In the genomic region with DNA sequence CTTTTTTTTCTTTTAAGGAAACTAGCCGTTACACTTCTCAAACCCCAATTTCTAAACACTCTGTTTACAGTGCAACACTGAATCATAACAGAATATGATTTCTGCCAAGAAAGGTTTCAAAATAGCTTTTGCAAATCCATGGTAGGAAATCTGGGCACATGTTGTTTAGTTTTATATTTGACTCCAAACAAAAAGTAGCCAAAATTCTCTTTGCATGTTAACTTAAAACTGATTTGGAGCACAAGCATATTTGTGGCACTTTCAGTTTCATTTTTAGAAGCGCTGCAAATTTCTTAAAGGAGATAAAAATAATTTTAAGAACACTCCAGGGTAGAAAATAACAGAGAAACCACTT, we compare ENCODE assay signal across 8 cellular contexts.
DNase-seq lines count a peak whose midpoint lies in the region; ATAC-seq and TF ChIP-seq lines count a peak whose summit lies in the region.

No MANE protein-coding gene starts in this region.

- intact Hi-C loops in HCT116 (cut with micrococcal nuclease): no loop called here
- intact Hi-C loops in testis (cut with DNase I; ENCODE audit: low total_unique reads): no loop called here

- H4K8ac ChIP-seq in trophoblast cell (ENCODE audit: low read depth, low read length): no peak overlapping the region

- ATAC-seq in HCT116 (no peak), GM18861 (IDR thresholded peaks at IDR 0.05; ENCODE audit: unreplicated experiment) (no peak)
- no peak for ATAC-seq in activated CD8-positive, alpha-beta T cell treated with anti-CD3 and anti-CD28 coated beads, Interleukin-2, amount 10 ng/mL, durations not matched to agents 7 days and 5 days

- DNase-seq in HCT116 (ENCODE audit: low read depth, low spot score) (no peak), hepatocyte (ENCODE audit: low spot score) (no peak), testis (no peak), trophoblast cell (no peak), type B pancreatic cell (ENCODE audit: extremely low spot score, unreplicated experiment) (no peak)
- DNase-seq in activated CD8-positive, alpha-beta T cell treated with anti-CD3 and anti-CD28 coated beads, Interleukin-2, amount 10 ng/mL, durations not matched to agents 7 days and 5 days: no peak

- peaks cover 33% of the 10 kb centered on the region for H3K4me1 Mint-ChIP-seq in activated CD8-positive, alpha-beta T cell treated with anti-CD3 and anti-CD28 coated beads, Interleukin-2, amount 10 ng/mL, durations not matched to agents 7 days and 5 days (ENCODE audit: low read depth)
- peaks cover 5% of the 10 kb centered on the region for H3K4me1 Mint-ChIP-seq in type B pancreatic cell (ENCODE audit: unreplicated experiment)

- no peak for TF ChIP-seq CTCF in HCT116 (IDR thresholded peaks at IDR 0.05 in 2 of 3, conservative IDR thresholded peaks at IDR 0.05 in 1 of 3; ENCODE audit: borderline replicate concordance in 1 of 3, insufficient read depth in 1 of 3, low read depth in 2 of 3, low read length in 2 of 3)
- no peak for TF ChIP-seq CTCF in hepatocyte (IDR thresholded peaks at IDR 0.05; ENCODE audit: poor library complexity)
- TF ChIP-seq CTCF in testis (IDR thresholded peaks at IDR 0.05): no peak
- TF ChIP-seq CTCF in type B pancreatic cell (conservative IDR thresholded peaks at IDR 0.05): no peak

- peak overlapping the region; percentile 95 for H3K4me2 ChIP-seq in BLaER1
- no peak overlapping the region; the same call in 1 of the 2 replicates for H3K4me2 ChIP-seq in HCT116 (ENCODE audit: low read length)
- peak overlapping the region; percentile 66 for H3K4me2 ChIP-seq in hepatocyte
- no peak overlapping the region for H3K4me2 ChIP-seq in trophoblast cell (ENCODE audit: low read length)

- H3K27me3 ChIP-seq in BLaER1 (no peaks in the 10 kb centered on the region), HCT116 (ENCODE audit: insufficient read depth, low read length) (no peaks in the 10 kb centered on the region), hepatocyte (no peaks in the 10 kb centered on the region), testis (no peaks in the 10 kb centered on the region), trophoblast cell (ENCODE audit: insufficient read depth, low read length) (no peaks in the 10 kb centered on the region)

- H3K27me3 Mint-ChIP-seq in activated CD8-positive, alpha-beta T cell treated with anti-CD3 and anti-CD28 coated beads, Interleukin-2, amount 10 ng/mL, durations not matched to agents 7 days and 5 days (ENCODE audit: low read depth): no peaks in the 10 kb centered on the region
- no peaks in the 10 kb centered on the region for H3K27me3 Mint-ChIP-seq in type B pancreatic cell

- H3K9me2 ChIP-seq in HCT116 (ENCODE audit: insufficient read depth): no peaks in the 10 kb centered on the region
- H3K9me2 ChIP-seq in hepatocyte (replicated peaks; ENCODE audit: insufficient read depth): no peaks in the 10 kb centered on the region

- H3K36me3 ChIP-seq in BLaER1: no peaks in the 10 kb centered on the region
- H3K36me3 ChIP-seq in HCT116 (ENCODE audit: control insufficient read depth in 1 of 2, insufficient read depth in 2 of 2, low read length in 2 of 2): no peaks in the 10 kb centered on the region
- no peaks in the 10 kb centered on the region for H3K36me3 ChIP-seq in hepatocyte (replicated peaks; ENCODE audit: insufficient read depth, low read depth)
- no peaks in the 10 kb centered on the region for H3K36me3 ChIP-seq in testis (ENCODE audit: low read depth, missing control alignments)
- no peaks in the 10 kb centered on the region for H3K36me3 ChIP-seq in trophoblast cell (ENCODE audit: control insufficient read depth in 1 of 2, insufficient read depth in 2 of 2, low read length in 2 of 2)

- TF ChIP-seq POLR2A in HCT116 (IDR thresholded peaks at IDR 0.05; ENCODE audit: borderline replicate concordance, extremely low read depth, insufficient read depth, insufficient read length): no peak
- TF ChIP-seq POLR2A in testis (IDR thresholded peaks at IDR 0.05): no peak

- CTCF ChIA-PET in HCT116 (lab: Charles Lee): no interaction called here
- CTCF ChIA-PET in activated CD8-positive, alpha-beta T cell treated with anti-CD3 and anti-CD28 coated beads, Interleukin-2, amount 10 ng/mL, durations not matched to agents 7 days and 5 days (lab: Charles Lee): interaction anchor here (0.7 to 2.1 kb wide), 18 partner anchors 11 to 888 kb away, joined by 3 to 7 read pairs (median 4); partner anchors contain the start of gene CARMIL1

- no peak overlapping the region for H4K12ac ChIP-seq in trophoblast cell (ENCODE audit: low read depth, low read length)

- RAD21 ChIA-PET in HCT116 (lab: Charles Lee; ENCODE audit: low non-redundant PET in 1 of 2, low total read pairs in 2 of 2, uncharacterized antibody in 2 of 2, unreplicated experiment in 2 of 2): no interaction called here

- H3K9me3 Mint-ChIP-seq in activated CD8-positive, alpha-beta T cell treated with anti-CD3 and anti-CD28 coated beads, Interleukin-2, amount 10 ng/mL, durations not matched to agents 7 days and 5 days (ENCODE audit: insufficient read depth): peaks cover 8% of the 10 kb centered on the region
- H3K9me3 Mint-ChIP-seq in type B pancreatic cell: peaks cover 9% of the 10 kb centered on the region

- no peak overlapping the region for H3K4ac ChIP-seq in trophoblast cell (ENCODE audit: low read depth, low read length)

- no peak overlapping the region for H2BK120ac ChIP-seq in trophoblast cell (ENCODE audit: insufficient read depth, low read length, poor library complexity)

- POLR2A ChIA-PET in HCT116 (lab: Charles Lee): no interaction called here
- POLR2A ChIA-PET in activated CD8-positive, alpha-beta T cell treated with anti-CD3 and anti-CD28 coated beads, Interleukin-2, amount 10 ng/mL, durations not matched to agents 7 days and 5 days (lab: Charles Lee): interaction anchor here (0.7 to 2.6 kb wide), 19 partner anchors 9 to 1994 kb away, joined by 3 to 24 read pairs (median 4); a partner anchor contains a TSS

- BruUV-seq in HCT116 (replicated peaks; lab: Mats Ljungman, UMichigan): no TSS peak

- H4K20me1 ChIP-seq in BLaER1 (no peaks in the 10 kb centered on the region), HCT116 (ENCODE audit: insufficient read depth) (no peaks in the 10 kb centered on the region), hepatocyte (ENCODE audit: insufficient read depth, poor library complexity, severe bottlenecking) (no peaks in the 10 kb centered on the region)

- no peak overlapping the region for H2BK12ac ChIP-seq in trophoblast cell (ENCODE audit: low read length)

- peak overlapping the region; percentile 80 for H3K27ac ChIP-seq in BLaER1
- no peak overlapping the region for H3K27ac ChIP-seq in HCT116 (ENCODE audit: low read depth, low read length)
- peak overlapping the region; percentile 56 for H3K27ac ChIP-seq in hepatocyte
- H3K27ac ChIP-seq in testis: peak overlapping the region; percentile 74 to 85
- H3K27ac ChIP-seq in trophoblast cell (ENCODE audit: low read depth, low read length): no peak overlapping the region

- H3K4me3 ChIP-seq in BLaER1 (peak overlapping the region; percentile 67), HCT116 (replicated peaks in 1 of 2; ENCODE audit: low read depth in 1 of 2, low read length in 2 of 2) (no peak overlapping the region), hepatocyte (peak overlapping the region; percentile 37), testis (peak overlapping the region; percentile 29 to 46), trophoblast cell (ENCODE audit: low read depth, low read length) (no peak overlapping the region)

- H3K9me3 ChIP-seq in BLaER1 (peaks cover 39% of the 10 kb centered on the region), HCT116 (ENCODE audit: control insufficient read depth in 1 of 2, insufficient read depth in 1 of 2, low read depth in 1 of 2, low read length in 2 of 2) (no peaks in the 10 kb centered on the region), hepatocyte (ENCODE audit: low read depth) (peaks cover 5% of the 10 kb centered on the region), testis (no peaks in the 10 kb centered on the region), trophoblast cell (ENCODE audit: insufficient read depth, low read depth, low read length) (no peaks in the 10 kb centered on the region)

- H3K27ac Mint-ChIP-seq in activated CD8-positive, alpha-beta T cell treated with anti-CD3 and anti-CD28 coated beads, Interleukin-2, amount 10 ng/mL, durations not matched to agents 7 days and 5 days: peak overlapping the region; percentile 95
- H3K27ac Mint-ChIP-seq in type B pancreatic cell: no peak overlapping the region

- WGBS in hepatocyte (ENCODE audit: low lambda C conversion rate, missing lambda C conversion rate): 84% methylated on average over 2 of the region's 2 CpGs
- WGBS in testis, 2 donors: 14 to 39% methylated on average over 2 of the region's 2 CpGs
- no CpG with 5 or more reads among the region's 2 CpGs for WGBS in trophoblast cell (ENCODE audit: extremely low coverage, insufficient coverage, insufficient read length)

- H3K18ac ChIP-seq in trophoblast cell (ENCODE audit: low read length): no peak overlapping the region

- peak overlapping the region; percentile 92 for H3K4me3 Mint-ChIP-seq in activated CD8-positive, alpha-beta T cell treated with anti-CD3 and anti-CD28 coated beads, Interleukin-2, amount 10 ng/mL, durations not matched to agents 7 days and 5 days
- H3K4me3 Mint-ChIP-seq in type B pancreatic cell: no peak overlapping the region

- H3K4me1 ChIP-seq in BLaER1 (peaks cover 17% of the 10 kb centered on the region), HCT116 (ENCODE audit: control insufficient read depth in 1 of 2, insufficient read depth in 2 of 2, low read length in 2 of 2) (no peaks in the 10 kb centered on the region), hepatocyte (ENCODE audit: insufficient read depth) (no peaks in the 10 kb centered on the region), testis (no peaks in the 10 kb centered on the region), trophoblast cell (ENCODE audit: control insufficient read depth in 1 of 2, insufficient read depth in 2 of 2, low read length in 2 of 2) (no peaks in the 10 kb centered on the region)

- no peak overlapping the region for H3K23ac ChIP-seq in trophoblast cell (ENCODE audit: low read length)

- TF ChIP-seq RAD21 in HCT116 (IDR thresholded peaks at IDR 0.05; ENCODE audit: low read depth): no peak

- no peak overlapping the region for H4K91ac ChIP-seq in trophoblast cell (ENCODE audit: low read depth, low read length)

- H3K36me3 Mint-ChIP-seq in activated CD8-positive, alpha-beta T cell treated with anti-CD3 and anti-CD28 coated beads, Interleukin-2, amount 10 ng/mL, durations not matched to agents 7 days and 5 days (ENCODE audit: low read depth): peaks cover 46% of the 10 kb centered on the region
- no peaks in the 10 kb centered on the region for H3K36me3 Mint-ChIP-seq in type B pancreatic cell

- H2AFZ ChIP-seq in HCT116 (ENCODE audit: low read depth, low read length, poor library complexity, severe bottlenecking) (peak overlapping the region; percentile 37), hepatocyte (peak overlapping the region; percentile 75), trophoblast cell (ENCODE audit: insufficient read depth, low read length, poor library complexity) (no peak overlapping the region)

- H2BK5ac ChIP-seq in trophoblast cell (ENCODE audit: low read depth, low read length, poor library complexity): no peak overlapping the region

- H3K9ac ChIP-seq in BLaER1 (peak overlapping the region; percentile 73), HCT116 (ENCODE audit: low read length) (no peak overlapping the region), trophoblast cell (ENCODE audit: low read length) (no peak overlapping the region)

- no peak overlapping the region for H3K14ac ChIP-seq in trophoblast cell (ENCODE audit: low read length)

- H2AK5ac ChIP-seq in trophoblast cell (ENCODE audit: low read length): no peak overlapping the region

- peaks cover 2% of the 10 kb centered on the region for H3K79me1 ChIP-seq in trophoblast cell (ENCODE audit: low read length)

- H3K79me2 ChIP-seq in HCT116 (ENCODE audit: insufficient read depth, low read length): no peaks in the 10 kb centered on the region
- no peaks in the 10 kb centered on the region for H3K79me2 ChIP-seq in hepatocyte
- no peaks in the 10 kb centered on the region for H3K79me2 ChIP-seq in trophoblast cell (ENCODE audit: control insufficient read depth, insufficient read depth, low read length, poor library complexity)

Comparison
In these comparisons a context has a peak if more than half of its experiments do, and no peak if none do; other contexts are left out.
1. H3K27ac ChIP-seq: peak in BLaER1 (single experiment), hepatocyte (single experiment) and testis (2 of 2); none in HCT116 (single experiment) and trophoblast cell (single experiment).
2. H3K4me2 ChIP-seq: peak in BLaER1 (single experiment) and hepatocyte (single experiment); none in HCT116 (single experiment) and trophoblast cell (single experiment).
3. H3K4me3 ChIP-seq: peak in BLaER1 (single experiment), hepatocyte (single experiment) and testis (2 of 2); none in HCT116 (0 of 2) and trophoblast cell (single experiment).